ENCODE assay signal across 18 cellular contexts in the genomic region with DNA sequence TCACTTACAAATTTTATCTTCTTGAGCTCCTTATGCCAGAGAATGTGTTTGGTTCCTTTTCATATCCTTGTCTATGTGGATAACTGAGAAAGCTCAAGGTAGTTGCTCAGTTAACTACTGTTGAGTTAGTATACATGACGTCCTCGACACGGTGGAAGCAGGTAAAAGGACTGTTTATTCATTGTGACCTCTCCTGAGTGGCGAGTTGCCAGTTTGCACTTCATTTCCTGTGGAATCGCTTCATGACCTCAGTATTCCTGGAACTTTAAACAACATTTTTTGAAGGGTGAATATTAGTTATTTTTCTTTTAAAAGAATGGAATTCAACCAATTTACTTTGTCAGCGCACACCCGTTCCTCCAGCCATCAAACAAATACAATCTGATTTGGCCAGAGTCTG. TPM values are rescaled to one million over a fixed set of nuclear protein-coding genes. Genes with fewer than 3 reads are reported as not detected.
DNase-seq lines count a peak whose midpoint lies in the region; ATAC-seq and TF ChIP-seq lines count a peak whose summit lies in the region.
"Had no signal": no experiment of that assay in that cellular context is flagged by ENCODE, and none has a peak within 500 bp of the region (broad histone marks: within the 10 kb centered on the region; RNA-seq: fewer than 3 reads in every experiment).

No MANE protein-coding gene starts in this region.

- H3K9me3 ChIP-seq in PC-3 (ENCODE audit: low read length), result no peaks in the 10 kb centered on the region
- H3K9me3 ChIP-seq in effector memory CD4-positive, alpha-beta T cell (ENCODE audit: control insufficient read depth, low read length), result no peaks in the 10 kb centered on the region
- H3K9me3 ChIP-seq: BLaER1 had no signal

- peak; percentile 18 for DNase-seq in EL
- DNase-seq in PC-3, result peak; percentile 28
- DNase-seq in dermis blood vessel endothelial cell, result peak; percentile 4
- peak; percentile 13 to 75 for DNase-seq in lung microvascular endothelial cell (ENCODE audit: low read depth in 2 of 2)
- DNase-seq in hepatic stellate cell (ENCODE audit: low spot score), result no peak
- no peak for DNase-seq in effector memory CD4-positive, alpha-beta T cell
- DNase-seq: CD4-positive, alpha-beta memory T cell; DMS53; GM23248; HCEC 1CT; NCI-H187 treated with DMSO at 0.1 percent for 48 hours; NCI-H345; NCI-H526; SIG-M5 had no signal

- no peak overlapping the region for H3K4me2 ChIP-seq in PC-3 (ENCODE audit: low read length)
- H3K4me2 ChIP-seq: BLaER1, KMS-11 had no signal

- no TSS peak for BruUV-seq in PC-3 (replicated peaks; lab: Mats Ljungman, UMichigan)

- H4K20me1 ChIP-seq in PC-3 (ENCODE audit: low read length), result no peaks in the 10 kb centered on the region
- H4K20me1 ChIP-seq: BLaER1 had no signal

- no peak overlapping the region for H2AFZ ChIP-seq in PC-3 (ENCODE audit: low read length)
- H2AFZ ChIP-seq: GM23248 had no signal

- TF ChIP-seq CTCF in PC-3 (conservative IDR thresholded peaks at IDR 0.05; ENCODE audit: low read depth, low read length), result no peak

- intact Hi-C loops in PC-3 (cut with micrococcal nuclease), result no loop called here

- H3F3A ChIP-seq in PC-3 (ENCODE audit: low read length, unreplicated experiment), result no peaks in the 10 kb centered on the region

- no peaks in the 10 kb centered on the region; the same call in 1 of the 2 replicates for H3K9me2 ChIP-seq in PC-3 (replicated peaks; ENCODE audit: low read length)

- H3K79me2 ChIP-seq in PC-3 (ENCODE audit: low read length), result no peaks in the 10 kb centered on the region

- H3K27ac ChIP-seq in PC-3 (ENCODE audit: low read length), result no peak overlapping the region
- H3K27ac ChIP-seq in effector memory CD4-positive, alpha-beta T cell (ENCODE audit: insufficient read depth, low read length, poor library complexity, severe bottlenecking), result no peak overlapping the region
- H3K27ac ChIP-seq: BLaER1, GM23248, KMS-11 had no signal

- no peaks in the 10 kb centered on the region for H3K36me3 ChIP-seq in PC-3 (ENCODE audit: low read depth, low read length)
- no peaks in the 10 kb centered on the region for H3K36me3 ChIP-seq in effector memory CD4-positive, alpha-beta T cell (ENCODE audit: control insufficient read depth, insufficient read depth, low read length)
- H3K36me3 ChIP-seq: BLaER1 had no signal

- ATAC-seq in PC-3 (peak; percentile 10; the same call in 1 of the 2 replicates), GM21786 (IDR thresholded peaks at IDR 0.05; ENCODE audit: unreplicated experiment) (no peak)

- H3K9ac ChIP-seq in PC-3 (ENCODE audit: low read length), result no peak overlapping the region
- H3K9ac ChIP-seq: BLaER1, GM23248, KMS-11 had no signal

- CTCF ChIA-PET in PC-3 (lab: Charles Lee), result no interaction called here

- H3K4me1 ChIP-seq in PC-3 (ENCODE audit: insufficient read depth, low read length), result peaks cover 19% of the 10 kb centered on the region
- H3K4me1 ChIP-seq in effector memory CD4-positive, alpha-beta T cell (ENCODE audit: control insufficient read depth, insufficient read depth, low read length, poor library complexity, severe bottlenecking), result no peaks in the 10 kb centered on the region
- H3K4me1 ChIP-seq: BLaER1 had no signal

- no peak overlapping the region for H3K4me3 ChIP-seq in PC-3 (ENCODE audit: low read length)
- no peak overlapping the region for H3K4me3 ChIP-seq in effector memory CD4-positive, alpha-beta T cell (ENCODE audit: insufficient read depth, low read depth, low read length, poor library complexity, severe bottlenecking)
- H3K4me3 ChIP-seq: BLaER1, GM23248 had no signal

- POLR2A ChIA-PET in PC-3 (lab: Charles Lee; ENCODE audit: unreplicated experiment), result no interaction called here

- no peaks in the 10 kb centered on the region for H3K27me3 ChIP-seq in PC-3 (ENCODE audit: low read length)
- H3K27me3 ChIP-seq in effector memory CD4-positive, alpha-beta T cell (replicated peaks; ENCODE audit: control insufficient read depth, insufficient read depth, low read length, poor library complexity, severe bottlenecking), result no peaks in the 10 kb centered on the region
- H3K27me3 ChIP-seq: BLaER1 had no signal

RNA-seq across cellular contexts. Expression of a gene that starts 1.2 kb away (rescaled TPM):
- total RNA-seq in PC-3 (2014; rRNA removed) (1.1 and 1.2 TPM in 2 replicates), dermis blood vessel endothelial cell (not detected in 2 replicates), lung microvascular endothelial cell (under 0.01 and 0.22 TPM in 2 replicates)
- total RNA-seq: GM23248, HT-29 had no signal

Comparison
In these comparisons a context has a peak if more than half of its experiments do, and no peak if none do; other contexts are left out.
1. DNase-seq: peak in EL (single experiment), PC-3 (single experiment), dermis blood vessel endothelial cell (single experiment) and lung microvascular endothelial cell (2 of 2); none in hepatic stellate cell (single experiment) and effector memory CD4-positive, alpha-beta T cell (0 of 3).